ENCODE assay signal across 26 cellular contexts in the genomic region with DNA sequence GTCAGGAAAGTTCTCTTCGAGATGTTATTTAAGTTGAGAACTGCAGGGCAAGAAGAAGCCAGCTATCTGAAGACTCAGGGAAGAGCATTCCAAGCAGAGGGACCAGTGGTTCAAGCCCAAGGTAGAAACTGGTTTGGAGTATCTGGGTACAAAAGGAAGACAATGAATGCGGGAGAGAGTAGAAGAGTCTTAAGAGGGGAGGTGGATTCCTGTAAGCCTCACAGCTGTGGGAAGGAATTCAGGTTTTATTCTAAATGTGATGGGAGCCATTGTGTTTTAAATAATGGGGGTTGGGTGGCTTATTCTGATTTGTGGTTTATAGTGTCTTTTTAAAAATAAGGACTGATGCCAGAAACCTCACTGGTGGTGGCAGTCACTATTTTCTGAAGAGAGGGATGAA.
"Had no signal": no experiment of that assay in that cellular context is flagged by ENCODE, and none has a peak within 500 bp of the region (broad histone marks: within the 10 kb centered on the region; RNA-seq: fewer than 3 reads in every experiment).

No MANE protein-coding gene starts in this region.

- H3K4me3 Mint-ChIP-seq: activated naive CD4-positive, alpha-beta T cell treated with anti-CD3 and anti-CD28 coated beads for 36 hours; activated naive CD8-positive, alpha-beta T cell treated with anti-CD3 and anti-CD28 coated beads for 36 hours; naive B cell; nephron progenitor cell; stimulated activated effector memory CD8-positive, alpha-beta T cell treated with anti-CD3 and anti-CD28 coated beads, Interleukin-12 subunit alpha, Interleukin-12 subunit beta, amount 100 ng/mL, for 72 hours; stimulated activated naive CD8-positive, alpha-beta T cell treated with anti-CD3 and anti-CD28 coated beads, Interleukin-15, Interleukin-2, amounts not matched to agents 100 ng/mL and 50 ng/mL, for 24 hours had no signal

- H2AFZ ChIP-seq: parathyroid adenoma had no signal

- H3K79me2 ChIP-seq: parathyroid adenoma had no signal

- H3K27ac ChIP-seq: adrenal gland, body of pancreas, coronary artery, dorsolateral prefrontal cortex, gastrocnemius medialis, parathyroid adenoma, psoas muscle, sigmoid colon, thoracic aorta had no signal

- H3K27ac Mint-ChIP-seq: activated naive CD4-positive, alpha-beta T cell treated with anti-CD3 and anti-CD28 coated beads for 36 hours; activated naive CD8-positive, alpha-beta T cell treated with anti-CD3 and anti-CD28 coated beads for 36 hours; nephron progenitor cell; stimulated activated effector memory CD8-positive, alpha-beta T cell treated with anti-CD3 and anti-CD28 coated beads, Interleukin-12 subunit alpha, Interleukin-12 subunit beta, amount 100 ng/mL, for 72 hours; stimulated activated naive CD8-positive, alpha-beta T cell treated with anti-CD3 and anti-CD28 coated beads, Interleukin-15, Interleukin-2, amounts not matched to agents 100 ng/mL and 50 ng/mL, for 24 hours had no signal

- H3K4me1 ChIP-seq: parathyroid adenoma, psoas muscle, sigmoid colon had no signal

- ATAC-seq: body of pancreas; gastrocnemius medialis; left cardiac atrium; left ventricle myocardium superior; psoas muscle; stimulated activated effector memory CD8-positive, alpha-beta T cell treated with anti-CD3 and anti-CD28 coated beads, Interleukin-12 subunit alpha, Interleukin-12 subunit beta, amount 100 ng/mL, for 72 hours had no signal

- H3K36me3 Mint-ChIP-seq: activated naive CD8-positive, alpha-beta T cell treated with anti-CD3 and anti-CD28 coated beads for 36 hours; naive B cell; stimulated activated effector memory CD8-positive, alpha-beta T cell treated with anti-CD3 and anti-CD28 coated beads, Interleukin-12 subunit alpha, Interleukin-12 subunit beta, amount 100 ng/mL, for 72 hours had no signal

- DNase-seq: activated CD4-positive, alpha-beta T cell treated with anti-CD3 and anti-CD28 coated beads for 48 hours; activated CD4-positive, alpha-beta T cell treated with anti-CD3 and anti-CD28 coated beads, Interleukin-2, amount 50 U/mL, for 48 hours; activated CD8-positive, alpha-beta memory T cell treated with anti-CD3 and anti-CD28 coated beads for 24 hours; activated effector memory CD4-positive, alpha-beta T cell treated with Interleukin-2 at 50 U/mL for 16 hours; activated naive CD4-positive, alpha-beta T cell treated with anti-CD3 and anti-CD28 coated beads for 36 hours; activated naive CD8-positive, alpha-beta T cell treated with anti-CD3 and anti-CD28 coated beads for 36 hours; adrenal gland; aorta; body of pancreas; dorsolateral prefrontal cortex; effector memory CD4-positive, alpha-beta T cell; gastrocnemius medialis; glutamatergic neuron; left cardiac atrium; left ventricle myocardium superior; naive B cell; nephron progenitor cell; psoas muscle; sigmoid colon; stimulated activated CD4-positive, alpha-beta T cell treated with anti-CD3 and anti-CD28 coated beads, Interleukin-4, amount 100 ng/mL, for 24 hours; trophoblast cell had no signal

- H3K9me3 Mint-ChIP-seq: activated naive CD4-positive, alpha-beta T cell treated with anti-CD3 and anti-CD28 coated beads for 36 hours; activated naive CD8-positive, alpha-beta T cell treated with anti-CD3 and anti-CD28 coated beads for 36 hours; naive B cell; nephron progenitor cell; stimulated activated effector memory CD8-positive, alpha-beta T cell treated with anti-CD3 and anti-CD28 coated beads, Interleukin-12 subunit alpha, Interleukin-12 subunit beta, amount 100 ng/mL, for 72 hours; stimulated activated naive CD8-positive, alpha-beta T cell treated with anti-CD3 and anti-CD28 coated beads, Interleukin-15, Interleukin-2, amounts not matched to agents 100 ng/mL and 50 ng/mL, for 24 hours had no signal

- H3K36me3 ChIP-seq: adrenal gland, gastrocnemius medialis, sigmoid colon, thoracic aorta had no signal

- H3K4me1 Mint-ChIP-seq: nephron progenitor cell; stimulated activated effector memory CD8-positive, alpha-beta T cell treated with anti-CD3 and anti-CD28 coated beads, Interleukin-12 subunit alpha, Interleukin-12 subunit beta, amount 100 ng/mL, for 72 hours had no signal

- H3K9ac ChIP-seq: parathyroid adenoma had no signal

- H3K27me3 ChIP-seq: adrenal gland, body of pancreas, gastrocnemius medialis, sigmoid colon had no signal

- H3K4me3 ChIP-seq: adrenal gland, body of pancreas, coronary artery, dorsolateral prefrontal cortex, gastrocnemius medialis, psoas muscle, sigmoid colon, thoracic aorta had no signal

- H3K9me3 ChIP-seq: adrenal gland, body of pancreas, gastrocnemius medialis, psoas muscle, sigmoid colon, thoracic aorta had no signal
